1 cellular context compared by ENCODE assay signal in the genomic region with DNA sequence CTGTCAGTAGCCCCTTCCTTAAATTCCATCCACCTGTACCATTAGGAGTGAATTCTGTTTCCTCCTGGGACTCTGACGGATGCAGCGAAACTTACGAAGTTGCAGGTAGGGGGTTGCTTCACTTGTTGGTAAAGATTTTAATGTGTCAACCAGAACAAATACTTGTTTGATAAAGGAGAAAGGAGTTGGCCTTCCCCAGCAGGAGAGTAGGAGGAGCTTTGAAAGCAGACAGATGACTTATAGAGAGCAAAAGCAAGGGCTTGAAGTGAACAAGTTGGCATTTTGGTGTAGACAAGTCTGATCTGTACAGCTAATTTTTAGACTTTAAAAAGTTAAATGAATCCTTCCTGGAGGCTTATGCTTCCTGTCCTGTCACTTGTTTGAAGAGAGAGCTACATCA.
TF ChIP-seq lines count a peak whose summit lies in the region.

No MANE protein-coding gene starts in this region.

TF ChIP-seq in HepG2, 621 proteins besides CTCF, POLR2A, EP300 and RAD21 (continued from another document):
- no peak for TF ChIP-seq TBX2 (CRISPR knock-in tag; IDR thresholded peaks at IDR 0.05; ENCODE audit: borderline replicate concordance)
- TF ChIP-seq, protein P1, sequence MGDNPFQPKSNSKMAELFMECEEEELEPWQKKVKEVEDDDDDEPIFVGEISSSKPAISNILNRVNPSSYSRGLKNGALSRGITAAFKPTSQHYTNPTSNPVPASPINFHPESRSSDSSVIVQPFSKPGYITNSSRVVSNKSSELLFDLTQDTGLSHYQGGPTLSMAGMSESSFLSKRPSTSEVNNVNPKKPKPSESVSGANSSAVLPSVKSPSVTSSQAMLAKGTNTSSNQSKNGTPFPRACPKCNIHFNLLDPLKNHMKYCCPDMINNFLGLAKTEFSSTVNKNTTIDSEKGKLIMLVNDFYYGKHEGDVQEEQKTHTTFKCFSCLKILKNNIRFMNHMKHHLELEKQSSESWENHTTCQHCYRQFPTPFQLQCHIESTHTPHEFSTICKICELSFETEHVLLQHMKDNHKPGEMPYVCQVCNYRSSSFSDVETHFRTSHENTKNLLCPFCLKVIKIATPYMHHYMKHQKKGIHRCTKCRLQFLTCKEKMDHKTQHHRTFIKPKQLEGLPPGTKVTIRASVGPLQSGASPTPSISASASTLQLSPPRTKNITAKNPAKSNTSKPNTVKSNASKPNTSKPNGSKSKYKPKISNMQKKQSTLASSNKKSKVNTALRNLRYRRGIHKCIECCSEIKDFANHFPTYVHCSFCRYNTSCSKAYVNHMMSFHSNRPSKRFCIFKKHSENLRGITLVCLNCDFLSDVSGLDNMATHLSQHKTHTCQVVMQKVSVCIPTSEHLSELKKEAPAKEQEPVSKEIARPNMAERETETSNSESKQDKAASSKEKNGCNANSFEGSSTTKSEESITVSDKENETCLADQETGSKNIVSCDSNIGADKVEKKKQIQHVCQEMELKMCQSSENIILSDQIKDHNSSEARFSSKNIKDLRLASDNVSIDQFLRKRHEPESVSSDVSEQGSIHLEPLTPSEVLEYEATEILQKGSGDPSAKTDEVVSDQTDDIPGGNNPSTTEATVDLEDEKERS (CRISPR knock-in tag; IDR thresholded peaks at IDR 0.05): no peak
